Comparison of ENCODE assay signal across 19 cellular contexts in the genomic region with DNA sequence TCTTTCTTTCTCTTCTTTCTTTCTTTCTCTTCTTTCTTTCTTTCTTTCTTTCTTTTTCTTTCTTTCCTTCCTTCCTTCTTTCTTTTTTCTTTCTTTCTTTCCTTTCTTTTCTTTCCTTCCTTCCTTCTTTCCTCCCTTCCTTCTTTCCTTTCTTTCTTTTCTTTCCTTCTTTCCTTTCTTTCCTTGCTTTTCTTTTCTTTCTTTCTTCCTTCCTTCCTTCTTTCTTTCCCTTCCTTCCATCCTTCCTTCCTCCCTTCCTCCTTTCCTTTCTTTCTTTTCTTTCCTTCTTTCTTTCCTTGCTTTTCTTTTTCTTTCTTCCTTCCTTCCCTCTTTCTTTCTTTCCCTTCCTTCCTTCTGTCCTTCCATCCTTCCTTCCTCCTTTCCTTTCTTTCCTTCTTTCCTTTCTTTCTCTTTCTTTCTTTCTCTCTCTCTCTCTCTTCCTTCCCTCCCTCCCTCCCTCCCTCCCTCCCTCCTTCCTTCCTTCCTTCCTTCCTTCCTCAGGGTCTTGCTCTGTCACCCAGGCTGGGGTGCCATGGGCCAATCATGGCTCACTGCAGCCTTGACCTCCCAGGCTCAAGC. TPM values are rescaled to one million over a fixed set of nuclear protein-coding genes. Genes with fewer than 3 reads are reported as not detected.
DNase-seq lines count a peak whose midpoint lies in the region; ATAC-seq and TF ChIP-seq lines count a peak whose summit lies in the region.
"Had no signal": no experiment of that assay in that cellular context is flagged by ENCODE, and none has a peak within 500 bp of the region (broad histone marks: within the 10 kb centered on the region; RNA-seq: fewer than 3 reads in every experiment).

No MANE protein-coding gene starts in this region.

- intact Hi-C loops in heart left ventricle (cut with DNase I) (loop anchor here (2.0 to 10.0 kb wide), 11 partner anchors 112 to 432 kb away; a partner anchor contains a TSS), Right ventricle myocardium superior (cut with DNase I) (loop anchor here (5.0 kb wide), 1 partner anchor 304 kb away; no protein-coding TSS in a partner anchor)

- H3K27me3 Mint-ChIP-seq in nephron (ENCODE audit: low read depth) = no peaks in the 10 kb centered on the region
- peaks cover 2% of the 10 kb centered on the region for H3K27me3 Mint-ChIP-seq in activated CD8-positive, alpha-beta T cell treated with anti-CD3 and anti-CD28 coated beads, Interleukin-2, amount 10 ng/mL, durations not matched to agents 7 days and 5 days (ENCODE audit: low read depth)

- no peak overlapping the region for H3K4me3 ChIP-seq in heart left ventricle
- H3K4me3 ChIP-seq in thoracic aorta = no peak overlapping the region
- H3K4me3 ChIP-seq: PC-9 had no signal

- H3K4me1 Mint-ChIP-seq in nephron = peaks cover 33% of the 10 kb centered on the region
- H3K4me1 Mint-ChIP-seq in activated CD8-positive, alpha-beta T cell treated with anti-CD3 and anti-CD28 coated beads, Interleukin-2, amount 10 ng/mL, durations not matched to agents 7 days and 5 days (ENCODE audit: low read depth) = no peaks in the 10 kb centered on the region

- no peak for TF ChIP-seq POLR2A in heart left ventricle (IDR thresholded peaks at IDR 0.05)

- CTCF ChIA-PET in activated CD8-positive, alpha-beta T cell treated with anti-CD3 and anti-CD28 coated beads, Interleukin-2, amount 10 ng/mL, durations not matched to agents 7 days and 5 days (lab: Charles Lee) = no interaction called here

- peaks cover 6% of the 10 kb centered on the region for H3K9me3 Mint-ChIP-seq in nephron
- H3K9me3 Mint-ChIP-seq in activated CD8-positive, alpha-beta T cell treated with anti-CD3 and anti-CD28 coated beads, Interleukin-2, amount 10 ng/mL, durations not matched to agents 7 days and 5 days (ENCODE audit: insufficient read depth) = no peaks in the 10 kb centered on the region

- H3K27ac ChIP-seq in heart left ventricle (peak overlapping the region in 7 of 12 donors; percentile 45 to 90 (median 79)), angular gyrus (ENCODE audit: low read depth, low read length) (peak overlapping the region; percentile 19), thoracic aorta (peak overlapping the region; percentile 72 to 88)
- H3K27ac ChIP-seq: PC-9, RWPE1 had no signal

- H3K36me3 ChIP-seq in heart left ventricle (no peaks in the 10 kb centered on the region), thoracic aorta (no peaks in the 10 kb centered on the region)

- peak overlapping the region in 2 of 3 experiments; percentile 53 to 78 for H3K27ac Mint-ChIP-seq in nephron
- no peak overlapping the region for H3K27ac Mint-ChIP-seq in activated CD8-positive, alpha-beta T cell treated with anti-CD3 and anti-CD28 coated beads, Interleukin-2, amount 10 ng/mL, durations not matched to agents 7 days and 5 days

- no peak overlapping the region for H3K4me3 Mint-ChIP-seq in nephron
- H3K4me3 Mint-ChIP-seq in activated CD8-positive, alpha-beta T cell treated with anti-CD3 and anti-CD28 coated beads, Interleukin-2, amount 10 ng/mL, durations not matched to agents 7 days and 5 days = no peak overlapping the region

- ATAC-seq in heart left ventricle = no peak
- no peak for ATAC-seq in Right ventricle myocardium superior (ENCODE audit: poor library complexity)
- no peak for ATAC-seq in thoracic aorta (ENCODE audit: insufficient number of reproducible peaks, low FRiP score, low read depth)
- no peak for ATAC-seq in activated CD8-positive, alpha-beta T cell treated with anti-CD3 and anti-CD28 coated beads, Interleukin-2, amount 10 ng/mL, durations not matched to agents 7 days and 5 days
- ATAC-seq: HepG2 had no signal

- TF ChIP-seq CTCF in heart left ventricle (IDR thresholded peaks at IDR 0.05) (no peak), nephron (IDR thresholded peaks at IDR 0.05; ENCODE audit: unreplicated experiment in 3 of 3) (no peak), thoracic aorta (IDR thresholded peaks at IDR 0.05) (no peak)

- H3K36me3 Mint-ChIP-seq in nephron (ENCODE audit: low read depth) = no peaks in the 10 kb centered on the region
- H3K36me3 Mint-ChIP-seq in activated CD8-positive, alpha-beta T cell treated with anti-CD3 and anti-CD28 coated beads, Interleukin-2, amount 10 ng/mL, durations not matched to agents 7 days and 5 days (ENCODE audit: low read depth) = no peaks in the 10 kb centered on the region

- POLR2A ChIA-PET in activated CD8-positive, alpha-beta T cell treated with anti-CD3 and anti-CD28 coated beads, Interleukin-2, amount 10 ng/mL, durations not matched to agents 7 days and 5 days (lab: Charles Lee) = no interaction called here

- H3K9me3 ChIP-seq in heart left ventricle (no peaks in the 10 kb centered on the region), thoracic aorta (no peaks in the 10 kb centered on the region)

- H3K27me3 ChIP-seq in heart left ventricle = no peaks in the 10 kb centered on the region
- no peaks in the 10 kb centered on the region for H3K27me3 ChIP-seq in thoracic aorta (replicated peaks; ENCODE audit: insufficient read depth)

- H3K4me1 ChIP-seq in heart left ventricle (peaks cover 0 to 28% (median 0%) of the 10 kb centered on the region in 12 donors), thoracic aorta (ENCODE audit: control insufficient read depth in 1 of 2, low read depth in 2 of 2) (peaks cover 8 to 38% of the 10 kb centered on the region in 2 donors)

- no peak for DNase-seq in heart left ventricle
- DNase-seq in Right ventricle myocardium superior = no peak
- DNase-seq in thoracic aorta (ENCODE audit: low spot score) = no peak
- no peak for DNase-seq in NCI-H2196 (lab: John Stamatoyannopoulos, UW; ENCODE audit: unreplicated experiment)
- DNase-seq in activated CD8-positive, alpha-beta T cell treated with anti-CD3 and anti-CD28 coated beads, Interleukin-2, amount 10 ng/mL, durations not matched to agents 7 days and 5 days = no peak
- DNase-seq in pons (ENCODE audit: low spot score) = no peak
- DNase-seq: 8988T, DMS79 treated with DMSO at 0.1 percent for 48 hours, KG1, NCI-H1417 treated with DMSO at 0.1 percent for 48 hours, NCI-H187 treated with DMSO at 0.1 percent for 48 hours, NCI-H345, NCI-H524 treated with DMSO at 0.1 percent for 48 hours, PC-9 had no signal

RNA-seq across cellular contexts. Expression of a gene that starts 13.6 kb away (rescaled TPM):
- total RNA-seq in heart left ventricle = 100 to 1,000 TPM; 163 to 829 (median 250) TPM
- polyA plus RNA-seq in heart left ventricle = 100 to 1,000 TPM; 215 to 400 TPM
- 361 TPM for total RNA-seq in Right ventricle myocardium superior
- 1,000 to 10,000 TPM; 1,225 to 2,315 TPM for total RNA-seq in thoracic aorta
- total RNA-seq in activated CD8-positive, alpha-beta T cell treated with anti-CD3 and anti-CD28 coated beads, Interleukin-2, amount 10 ng/mL, durations not matched to agents 7 days and 5 days = not detected
- total RNA-seq: PC-9 had no signal
- polyA plus RNA-seq: AG04450, HepG2 had no signal

Comparison
In these comparisons a context has a peak if more than half of its experiments do, and no peak if none do; other contexts are left out.
1. H3K27ac ChIP-seq: peak in every context shown above with its lines; median percentile 80 in thoracic aorta; 79 in heart left ventricle; 19 in angular gyrus.
2. RNA of a gene that starts 13.6 kb away (total RNA-seq): 1,225 to 2,315 TPM in thoracic aorta, 361 TPM in Right ventricle myocardium superior (single experiment) and 163 to 829 TPM in heart left ventricle; not detected in activated CD8-positive, alpha-beta T cell treated with anti-CD3 and anti-CD28 coated beads, Interleukin-2, amount 10 ng/mL, durations not matched to agents 7 days and 5 days; every median in the first group is over 100 times any median in the second.